16 cellular contexts compared by ENCODE assay signal in the genomic region with DNA sequence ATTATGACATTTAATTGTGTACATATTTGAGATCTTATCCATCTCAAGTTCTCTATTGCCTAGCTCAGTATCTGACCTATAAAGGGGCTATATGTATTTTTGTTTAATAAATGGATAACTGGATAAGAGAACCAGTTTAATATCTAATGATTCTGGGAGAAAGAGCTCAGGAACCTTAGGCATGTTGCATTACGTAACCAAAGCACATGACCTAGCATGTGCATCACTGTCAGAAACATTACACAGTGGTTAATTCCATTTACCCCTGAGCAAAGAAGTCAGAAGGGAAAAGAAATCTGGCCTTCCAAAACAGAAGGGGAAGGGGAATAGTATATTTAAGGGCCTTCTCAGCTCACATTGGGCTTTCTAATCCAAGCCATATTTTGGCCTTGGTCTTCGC.
"Had no signal": no experiment of that assay in that cellular context is flagged by ENCODE, and none has a peak within 500 bp of the region (broad histone marks: within the 10 kb centered on the region; RNA-seq: fewer than 3 reads in every experiment).

No MANE protein-coding gene starts in this region.

- H3K27ac Mint-ChIP-seq: immature natural killer cell, natural killer cell, progenitor cell of endocrine pancreas, T-helper 17 cell had no signal

- ATAC-seq: body of pancreas, natural killer cell, sciatic nerve, T-helper 17 cell had no signal

- H3K4me1 Mint-ChIP-seq: immature natural killer cell, natural killer cell, T-helper 17 cell had no signal

- H3K27me3 ChIP-seq: body of pancreas, suprapubic skin had no signal

- H3K4me3 Mint-ChIP-seq: immature natural killer cell, natural killer cell, T-helper 17 cell had no signal

- H3K27ac ChIP-seq: body of pancreas, suprapubic skin had no signal

- H3K36me3 Mint-ChIP-seq: immature natural killer cell, natural killer cell had no signal

- H3K4me1 ChIP-seq: suprapubic skin had no signal

- H3K9me3 ChIP-seq: body of pancreas, suprapubic skin had no signal

- DNase-seq: activated CD4-positive, alpha-beta T cell treated with anti-CD3 and anti-CD28 coated beads, Interleukin-2, amount 50 U/mL, for 1 hour; activated CD4-positive, CD25-positive, alpha-beta regulatory T cell; activated naive CD4-positive, alpha-beta T cell treated with anti-CD3 and anti-CD28 coated beads, Interleukin-2, amount 50 U/mL, for 16 hours; activated T-cell treated with anti-CD3 and anti-CD28 coated beads, Interleukin-2, amount 50 U/mL, for 1 hour; amniotic stem cell; body of pancreas; cerebellar nuclear complex; glutamatergic neuron; immature natural killer cell; natural killer cell; stimulated activated CD4-positive, alpha-beta T cell treated with anti-CD3 and anti-CD28 coated beads, Interleukin-12 subunit alpha, Interleukin-12 subunit beta, amount 100 ng/mL, for 4 hours; stimulated activated naive CD4-positive, alpha-beta T cell treated with Interleukin-2 at 50 U/mL for 16 hours; T-helper 17 cell had no signal

- H3K4me3 ChIP-seq: body of pancreas, suprapubic skin had no signal

- H3K36me3 ChIP-seq: suprapubic skin had no signal
